1 cellular context compared by ENCODE assay signal in the genomic region with DNA sequence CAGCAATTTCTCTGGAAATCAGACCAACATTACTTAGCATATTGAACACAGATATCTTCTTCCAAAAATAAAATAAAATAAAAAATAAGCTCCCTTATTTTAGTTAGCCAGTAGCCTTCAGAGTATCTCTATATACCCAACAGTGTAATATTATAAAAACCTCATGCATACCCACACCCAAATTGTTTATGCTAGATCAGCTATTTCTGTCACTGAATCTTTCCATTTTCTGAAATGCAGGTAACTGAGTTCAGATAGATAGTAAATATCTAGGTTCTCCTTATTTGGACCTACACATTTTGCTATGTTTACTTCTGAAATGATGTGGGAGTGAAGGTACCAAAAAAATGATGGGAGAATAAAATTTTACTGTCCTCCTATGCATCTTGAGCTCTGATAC.
TF ChIP-seq lines count a peak whose summit lies in the region.

No MANE protein-coding gene starts in this region.

TF ChIP-seq in HepG2, 621 proteins besides CTCF, POLR2A, EP300 and RAD21 (continued from another document):
- TF ChIP-seq, protein P1, sequence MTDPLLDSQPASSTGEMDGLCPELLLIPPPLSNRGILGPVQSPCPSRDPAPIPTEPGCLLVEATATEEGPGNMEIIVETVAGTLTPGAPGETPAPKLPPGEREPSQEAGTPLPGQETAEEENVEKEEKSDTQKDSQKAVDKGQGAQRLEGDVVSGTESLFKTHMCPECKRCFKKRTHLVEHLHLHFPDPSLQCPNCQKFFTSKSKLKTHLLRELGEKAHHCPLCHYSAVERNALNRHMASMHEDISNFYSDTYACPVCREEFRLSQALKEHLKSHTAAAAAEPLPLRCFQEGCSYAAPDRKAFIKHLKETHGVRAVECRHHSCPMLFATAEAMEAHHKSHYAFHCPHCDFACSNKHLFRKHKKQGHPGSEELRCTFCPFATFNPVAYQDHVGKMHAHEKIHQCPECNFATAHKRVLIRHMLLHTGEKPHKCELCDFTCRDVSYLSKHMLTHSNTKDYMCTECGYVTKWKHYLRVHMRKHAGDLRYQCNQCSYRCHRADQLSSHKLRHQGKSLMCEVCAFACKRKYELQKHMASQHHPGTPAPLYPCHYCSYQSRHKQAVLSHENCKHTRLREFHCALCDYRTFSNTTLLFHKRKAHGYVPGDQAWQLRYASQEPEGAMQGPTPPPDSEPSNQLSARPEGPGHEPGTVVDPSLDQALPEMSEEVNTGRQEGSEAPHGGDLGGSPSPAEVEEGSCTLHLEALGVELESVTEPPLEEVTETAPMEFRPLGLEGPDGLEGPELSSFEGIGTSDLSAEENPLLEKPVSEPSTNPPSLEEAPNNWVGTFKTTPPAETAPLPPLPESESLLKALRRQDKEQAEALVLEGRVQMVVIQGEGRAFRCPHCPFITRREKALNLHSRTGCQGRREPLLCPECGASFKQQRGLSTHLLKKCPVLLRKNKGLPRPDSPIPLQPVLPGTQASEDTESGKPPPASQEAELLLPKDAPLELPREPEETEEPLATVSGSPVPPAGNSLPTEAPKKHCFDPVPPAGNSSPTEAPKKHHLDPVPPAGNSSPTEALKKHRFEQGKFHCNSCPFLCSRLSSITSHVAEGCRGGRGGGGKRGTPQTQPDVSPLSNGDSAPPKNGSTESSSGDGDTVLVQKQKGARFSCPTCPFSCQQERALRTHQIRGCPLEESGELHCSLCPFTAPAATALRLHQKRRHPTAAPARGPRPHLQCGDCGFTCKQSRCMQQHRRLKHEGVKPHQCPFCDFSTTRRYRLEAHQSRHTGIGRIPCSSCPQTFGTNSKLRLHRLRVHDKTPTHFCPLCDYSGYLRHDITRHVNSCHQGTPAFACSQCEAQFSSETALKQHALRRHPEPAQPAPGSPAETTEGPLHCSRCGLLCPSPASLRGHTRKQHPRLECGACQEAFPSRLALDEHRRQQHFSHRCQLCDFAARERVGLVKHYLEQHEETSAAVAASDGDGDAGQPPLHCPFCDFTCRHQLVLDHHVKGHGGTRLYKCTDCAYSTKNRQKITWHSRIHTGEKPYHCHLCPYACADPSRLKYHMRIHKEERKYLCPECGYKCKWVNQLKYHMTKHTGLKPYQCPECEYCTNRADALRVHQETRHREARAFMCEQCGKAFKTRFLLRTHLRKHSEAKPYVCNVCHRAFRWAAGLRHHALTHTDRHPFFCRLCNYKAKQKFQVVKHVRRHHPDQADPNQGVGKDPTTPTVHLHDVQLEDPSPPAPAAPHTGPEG (CRISPR knock-in tag; IDR thresholded peaks at IDR 0.05), result no peak
- TF ChIP-seq MAFK (conservative IDR thresholded peaks at IDR 0.05 in 1 of 2, IDR thresholded peaks at IDR 0.05 in 1 of 2; ENCODE audit: low read length in 2 of 2) (peak; percentile 90 to 91), SIX1 (CRISPR knock-in tag; IDR thresholded peaks at IDR 0.05; ENCODE audit: borderline replicate concordance) (no peak)
